In genomic region chr2:129431881-129432280, GRCh38 we compare ENCODE assay signal across 1 cellular context.
TF ChIP-seq lines count a peak whose summit lies in the region.

No MANE protein-coding gene starts in this region.

TF ChIP-seq in HepG2, 621 proteins besides CTCF, POLR2A, EP300 and RAD21:
- TF ChIP-seq MAFG (CRISPR knock-in tag; IDR thresholded peaks at IDR 0.05) (no peak), ZNF503 (CRISPR knock-in tag; IDR thresholded peaks at IDR 0.05) (no peak), SNAPC2 (CRISPR knock-in tag; IDR thresholded peaks at IDR 0.05) (no peak), ELF1 (CRISPR knock-in tag; IDR thresholded peaks at IDR 0.05) (no peak), MTF1 (CRISPR knock-in tag; IDR thresholded peaks at IDR 0.05) (no peak), ZNF180 (CRISPR knock-in tag; IDR thresholded peaks at IDR 0.05; ENCODE audit: borderline replicate concordance, low read depth) (no peak), ZNF607 (CRISPR knock-in tag; IDR thresholded peaks at IDR 0.05; ENCODE audit: borderline replicate concordance) (no peak), ZNF761 (CRISPR knock-in tag; conservative IDR thresholded peaks at IDR 0.05) (no peak), IKZF1 (IDR thresholded peaks at IDR 0.05) (no peak), CERS6 (CRISPR knock-in tag; IDR thresholded peaks at IDR 0.05) (no peak), ZHX1 (CRISPR knock-in tag; IDR thresholded peaks at IDR 0.05; ENCODE audit: low read depth) (no peak), LCORL (IDR thresholded peaks at IDR 0.05) (no peak), LCORL (CRISPR knock-in tag; IDR thresholded peaks at IDR 0.05) (no peak), THYN1 (CRISPR knock-in tag; IDR thresholded peaks at IDR 0.05; ENCODE audit: borderline replicate concordance, low read depth) (no peak), ZNF609 (CRISPR knock-in tag; IDR thresholded peaks at IDR 0.05; ENCODE audit: borderline replicate concordance) (no peak), YEATS2 (CRISPR knock-in tag; IDR thresholded peaks at IDR 0.05; ENCODE audit: borderline replicate concordance) (no peak), ZNF747 (CRISPR knock-in tag; IDR thresholded peaks at IDR 0.05; ENCODE audit: borderline replicate concordance) (no peak), BCL6 (CRISPR knock-in tag; IDR thresholded peaks at IDR 0.05) (no peak), CSRNP1 (CRISPR knock-in tag; IDR thresholded peaks at IDR 0.05) (no peak)
